ENCODE assay signal across 1 cellular context in genomic region chr5:180071418-180072255, GRCh38.
TF ChIP-seq lines count a peak whose summit lies in the region.

RNF130 (minus strand) TSS chr5:180071759; CDS start chr5:180071702, 57 bp downstream.

TF ChIP-seq in HepG2, 621 proteins besides CTCF, POLR2A, EP300 and RAD21 (continued from another document and continues in another):
- no peak; the same call in 1 of the 2 replicates for TF ChIP-seq ZSCAN5A (CRISPR knock-in tag; IDR thresholded peaks at IDR 0.05; ENCODE audit: borderline replicate concordance)
- no peak for TF ChIP-seq SNAI1 (CRISPR knock-in tag; IDR thresholded peaks at IDR 0.05; ENCODE audit: borderline replicate concordance)
- peak; percentile 98 for TF ChIP-seq IKZF4 (CRISPR knock-in tag; IDR thresholded peaks at IDR 0.05; ENCODE audit: borderline replicate concordance, low read depth, not compliant biosample characterization)
- TF ChIP-seq CEBPZ (IDR thresholded peaks at IDR 0.05; ENCODE audit: low read length) = no peak
- TF ChIP-seq PITX1 (CRISPR knock-in tag; IDR thresholded peaks at IDR 0.05) = peak; percentile 75; the same call in 1 of the 2 replicates
- TF ChIP-seq HDAC1 (CRISPR knock-in tag; IDR thresholded peaks at IDR 0.05) = peak; percentile 74
- peak; percentile 99; the same call in 1 of the 2 replicates for TF ChIP-seq ZNF256 (CRISPR knock-in tag; conservative IDR thresholded peaks at IDR 0.05)
- 0 out of 2 replicates have a peak, but pooled peaks have one; percentile 55 for TF ChIP-seq ESRRA (CRISPR knock-in tag; IDR thresholded peaks at IDR 0.05; ENCODE audit: low read depth)
- no peak for TF ChIP-seq RFX3 (CRISPR knock-in tag; IDR thresholded peaks at IDR 0.05)
- TF ChIP-seq KMT2B (CRISPR knock-in tag; IDR thresholded peaks at IDR 0.05) = peak; percentile 84; the same call in 1 of the 2 replicates
- TF ChIP-seq ARNTL (CRISPR knock-in tag; IDR thresholded peaks at IDR 0.05) = peak; percentile 35; the same call in 1 of the 2 replicates
- no peak for TF ChIP-seq RBM39 (IDR thresholded peaks at IDR 0.05; ENCODE audit: low read depth, low read length, poor library complexity, severe bottlenecking)
- TF ChIP-seq ZNF800 (CRISPR knock-in tag; IDR thresholded peaks at IDR 0.05) = no peak; the same call in 1 of the 2 replicates
- TF ChIP-seq TIGD3 (CRISPR knock-in tag; IDR thresholded peaks at IDR 0.05; ENCODE audit: borderline replicate concordance) = no peak
- TF ChIP-seq ZNF337 (CRISPR knock-in tag; IDR thresholded peaks at IDR 0.05; ENCODE audit: borderline replicate concordance, low read depth) = peak; percentile 96; the same call in 1 of the 2 replicates
- TF ChIP-seq ZNF574 (CRISPR knock-in tag; IDR thresholded peaks at IDR 0.05) = peak; percentile 88
- no peak for TF ChIP-seq SNAPC4 (CRISPR knock-in tag; IDR thresholded peaks at IDR 0.05)
- TF ChIP-seq PCBP2 (optimal IDR thresholded peaks at IDR 0.05; ENCODE audit: low read depth, low read length, poor library complexity, severe bottlenecking) = no peak
- 0 out of 2 replicates have a peak, but pooled peaks have one; percentile 59 for TF ChIP-seq MEIS1 (CRISPR knock-in tag; IDR thresholded peaks at IDR 0.05; ENCODE audit: borderline replicate concordance)
- peak; percentile 100 for TF ChIP-seq NFKB2 (CRISPR knock-in tag; IDR thresholded peaks at IDR 0.05; ENCODE audit: borderline replicate concordance)
- TF ChIP-seq PRDM10 (CRISPR knock-in tag; IDR thresholded peaks at IDR 0.05; ENCODE audit: low read depth) = 0 out of 2 replicates have a peak, but pooled peaks have one; percentile 13
- no peak; the same call in 1 of the 2 replicates for TF ChIP-seq ZNF296 (CRISPR knock-in tag; conservative IDR thresholded peaks at IDR 0.05)
- TF ChIP-seq TAF1 (CRISPR knock-in tag; IDR thresholded peaks at IDR 0.05) = peak; percentile 70
- TF ChIP-seq FOSL2 (CRISPR knock-in tag; IDR thresholded peaks at IDR 0.05) = peak; percentile 39; the same call in 1 of the 2 replicates
- 0 out of 2 replicates have a peak, but pooled peaks have one; percentile 47 for TF ChIP-seq GPN1 (CRISPR knock-in tag; IDR thresholded peaks at IDR 0.05; ENCODE audit: borderline replicate concordance)
- TF ChIP-seq ZNF7 (CRISPR knock-in tag; IDR thresholded peaks at IDR 0.05) = 0 out of 2 replicates have a peak, but pooled peaks have one; percentile 44
- no peak for TF ChIP-seq ZNF713 (CRISPR knock-in tag; IDR thresholded peaks at IDR 0.05)
- 0 out of 2 replicates have a peak, but pooled peaks have one; percentile 53 for TF ChIP-seq ZBTB25 (CRISPR knock-in tag; IDR thresholded peaks at IDR 0.05)
- no peak for TF ChIP-seq TBX3 (IDR thresholded peaks at IDR 0.05; ENCODE audit: borderline replicate concordance)
- peak; percentile 97 for TF ChIP-seq POGK (CRISPR knock-in tag; conservative IDR thresholded peaks at IDR 0.05)
